8 cellular contexts compared by ENCODE assay signal in genomic region chr16:70572050-70572925, GRCh38. TPM values are rescaled to one million over a fixed set of nuclear protein-coding genes. Genes with fewer than 3 reads are reported as not detected.
DNase-seq lines count a peak whose midpoint lies in the region; ATAC-seq and TF ChIP-seq lines count a peak whose summit lies in the region.

No MANE protein-coding gene starts in this region.

- peaks cover 15 to 61% (median 53%) of the 10 kb centered on the region in 4 donors for H3K36me3 ChIP-seq in liver (ENCODE audit: control insufficient read depth in 4 of 4, insufficient read depth in 3 of 4, low read depth in 1 of 4, low read length in 3 of 4)
- no peaks in the 10 kb centered on the region for H3K36me3 ChIP-seq in testis (ENCODE audit: low read depth, missing control alignments)

- H3K27me3 Mint-ChIP-seq in activated CD8-positive, alpha-beta memory T cell treated with anti-CD3 and anti-CD28 coated beads, Interleukin-2, amount 10 ng/mL, durations not matched to agents 7 days and 5 days, result no peaks in the 10 kb centered on the region
- H3K27me3 Mint-ChIP-seq in activated naive CD8-positive, alpha-beta T cell treated with anti-CD3 and anti-CD28 coated beads, Interleukin-2, amount 50 U/mL, for 24 hours, result no peaks in the 10 kb centered on the region

- TF ChIP-seq POLR2A in testis (IDR thresholded peaks at IDR 0.05), result no peak

- H3K27ac Mint-ChIP-seq in activated CD8-positive, alpha-beta memory T cell treated with anti-CD3 and anti-CD28 coated beads, Interleukin-2, amount 10 ng/mL, durations not matched to agents 7 days and 5 days, result peak overlapping the region; percentile 60
- H3K27ac Mint-ChIP-seq in activated naive CD8-positive, alpha-beta T cell treated with anti-CD3 and anti-CD28 coated beads, Interleukin-2, amount 50 U/mL, for 24 hours, result peak overlapping the region; percentile 79

- peak overlapping the region; percentile 3 to 31 for H3K27ac ChIP-seq in liver (ENCODE audit: low read depth in 1 of 2, low read length in 2 of 2)
- peak overlapping the region; percentile 33 to 65 for H3K27ac ChIP-seq in testis

- H3K36me3 Mint-ChIP-seq in activated CD8-positive, alpha-beta memory T cell treated with anti-CD3 and anti-CD28 coated beads, Interleukin-2, amount 10 ng/mL, durations not matched to agents 7 days and 5 days, result peaks cover 52% of the 10 kb centered on the region
- H3K36me3 Mint-ChIP-seq in activated naive CD8-positive, alpha-beta T cell treated with anti-CD3 and anti-CD28 coated beads, Interleukin-2, amount 50 U/mL, for 24 hours (ENCODE audit: low read depth), result peaks cover 66% of the 10 kb centered on the region

- WGBS in liver, result 90% methylated on average over 5 of the region's 5 CpGs
- 73 to 84% methylated on average over 5 of the region's 5 CpGs for WGBS in testis, 2 donors

- CTCF ChIA-PET in activated CD8-positive, alpha-beta memory T cell treated with anti-CD3 and anti-CD28 coated beads, Interleukin-2, amount 10 ng/mL, durations not matched to agents 7 days and 5 days (lab: Charles Lee), result no interaction called here

- no peak for TF ChIP-seq RAD21 in liver (IDR thresholded peaks at IDR 0.05)

- H3K9me3 ChIP-seq in liver (ENCODE audit: control insufficient read depth in 4 of 4, low read length in 3 of 4), result no peaks in the 10 kb centered on the region
- no peaks in the 10 kb centered on the region for H3K9me3 ChIP-seq in testis

- no peak for TF ChIP-seq CTCF in liver (IDR thresholded peaks at IDR 0.05; ENCODE audit: low read depth, low read length, missing input control)
- no peak for TF ChIP-seq CTCF in testis (IDR thresholded peaks at IDR 0.05)

- H3K4me3 Mint-ChIP-seq in activated CD8-positive, alpha-beta memory T cell treated with anti-CD3 and anti-CD28 coated beads, Interleukin-2, amount 10 ng/mL, durations not matched to agents 7 days and 5 days, result no peak overlapping the region
- H3K4me3 Mint-ChIP-seq in activated naive CD8-positive, alpha-beta T cell treated with anti-CD3 and anti-CD28 coated beads, Interleukin-2, amount 50 U/mL, for 24 hours, result no peak overlapping the region

- H3K4me1 ChIP-seq in liver (ENCODE audit: control insufficient read depth in 4 of 4, insufficient read depth in 4 of 4, low read length in 3 of 4) (peaks cover 0 to 5% (median 3%) of the 10 kb centered on the region in 4 donors), testis (peaks cover 23% of the 10 kb centered on the region)

- no peak overlapping the region for H3K9ac ChIP-seq in liver (ENCODE audit: low read depth in 1 of 2, low read length in 2 of 2)

- no peak overlapping the region for H3K4me3 ChIP-seq in liver (ENCODE audit: low read depth in 1 of 3, low read length in 3 of 3)
- no peak overlapping the region for H3K4me3 ChIP-seq in testis

- H3K27me3 ChIP-seq in liver (ENCODE audit: control insufficient read depth in 4 of 4, insufficient read depth in 4 of 4, low read length in 3 of 4) (no peaks in the 10 kb centered on the region), testis (no peaks in the 10 kb centered on the region)

- DNase-seq in activated CD8-positive, alpha-beta memory T cell treated with anti-CD3 and anti-CD28 coated beads, Interleukin-2, amount 10 ng/mL, durations not matched to agents 7 days and 5 days, result no peak
- DNase-seq in activated CD8-positive, alpha-beta memory T cell treated with anti-CD3 and anti-CD28 coated beads for 24 hours, result no peak
- DNase-seq in activated naive CD8-positive, alpha-beta T cell treated with anti-CD3 and anti-CD28 coated beads, Interleukin-2, amount 50 U/mL, for 24 hours, result no peak
- DNase-seq in testis, result no peak
- no peak for DNase-seq in NCI-H1048 (lab: John Stamatoyannopoulos, UW)
- no peak for DNase-seq in D341Med (ENCODE audit: low spot score)

- peaks cover 34% of the 10 kb centered on the region for H3K4me1 Mint-ChIP-seq in activated CD8-positive, alpha-beta memory T cell treated with anti-CD3 and anti-CD28 coated beads, Interleukin-2, amount 10 ng/mL, durations not matched to agents 7 days and 5 days
- H3K4me1 Mint-ChIP-seq in activated naive CD8-positive, alpha-beta T cell treated with anti-CD3 and anti-CD28 coated beads, Interleukin-2, amount 50 U/mL, for 24 hours, result peaks cover 34% of the 10 kb centered on the region

- H3K9me3 Mint-ChIP-seq in activated CD8-positive, alpha-beta memory T cell treated with anti-CD3 and anti-CD28 coated beads, Interleukin-2, amount 10 ng/mL, durations not matched to agents 7 days and 5 days (ENCODE audit: low read depth), result no peaks in the 10 kb centered on the region
- H3K9me3 Mint-ChIP-seq in activated naive CD8-positive, alpha-beta T cell treated with anti-CD3 and anti-CD28 coated beads, Interleukin-2, amount 50 U/mL, for 24 hours, result no peaks in the 10 kb centered on the region

- intact Hi-C loops in testis (cut with DNase I; ENCODE audit: low total_unique reads), result no loop called here

- no peak for ATAC-seq in activated CD8-positive, alpha-beta memory T cell treated with anti-CD3 and anti-CD28 coated beads, Interleukin-2, amount 10 ng/mL, durations not matched to agents 7 days and 5 days
- ATAC-seq in activated naive CD8-positive, alpha-beta T cell treated with anti-CD3 and anti-CD28 coated beads, Interleukin-2, amount 50 U/mL, for 24 hours, result peak; percentile 8
- no peak for ATAC-seq in GM21381 (IDR thresholded peaks at IDR 0.05; ENCODE audit: unreplicated experiment)

TF ChIP-seq in liver, 16 proteins besides CTCF, POLR2A, EP300 and RAD21:
- no peak for TF ChIP-seq HNF4G (IDR thresholded peaks at IDR 0.05)
- no peak for TF ChIP-seq EGR1 (IDR thresholded peaks at IDR 0.05; ENCODE audit: low read depth in 2 of 2)
- no peak for TF ChIP-seq FOXA2 (IDR thresholded peaks at IDR 0.05)
- TF ChIP-seq RXRA (IDR thresholded peaks at IDR 0.05), result no peak
- TF ChIP-seq NR2F2 (IDR thresholded peaks at IDR 0.05), result no peak
- no peak for TF ChIP-seq SP1 (IDR thresholded peaks at IDR 0.05)
- no peak for TF ChIP-seq ZBTB33 (IDR thresholded peaks at IDR 0.05)
- no peak for TF ChIP-seq ATF3 (IDR thresholded peaks at IDR 0.05)
- no peak for TF ChIP-seq JUND (IDR thresholded peaks at IDR 0.05)
- no peak for TF ChIP-seq FOXA1 (IDR thresholded peaks at IDR 0.05)
TF ChIP-seq in liver: peak in this region for 0.

RNA-seq across cellular contexts. Expression of gene SF3B3, which starts 48.7 kb away (rescaled TPM):
- 100 to 1,000 TPM; 407 to 541 TPM for total RNA-seq in activated CD8-positive, alpha-beta memory T cell treated with anti-CD3 and anti-CD28 coated beads, Interleukin-2, amount 10 ng/mL, durations not matched to agents 7 days and 5 days
- total RNA-seq in liver (10 to 100 TPM; 56.6 to 77.8 TPM), testis (100 to 1,000 TPM; 143 to 181 TPM)
- polyA plus RNA-seq in liver (10 to 100 TPM; 38.9 to 49.8 TPM), testis (ENCODE audit: insufficient read depth, low read depth, low replicate concordance) (134 TPM)

RNA-seq across cellular contexts. Expression of gene COG4, which starts 48.9 kb away (rescaled TPM):
- total RNA-seq in activated CD8-positive, alpha-beta memory T cell treated with anti-CD3 and anti-CD28 coated beads, Interleukin-2, amount 10 ng/mL, durations not matched to agents 7 days and 5 days, result 10 to 100 TPM; 67.3 to 72.5 TPM
- total RNA-seq in liver (10 to 100 TPM; 27.7 to 59.5 TPM), testis (10 to 100 TPM; 85.2 to 85.9 TPM)
- polyA plus RNA-seq in liver (10 to 100 TPM; 15.3 to 26.7 TPM), testis (ENCODE audit: insufficient read depth, low read depth, low replicate concordance) (65.9 TPM)
